In genomic region chr3:98731720-98732238, GRCh38 we compare ENCODE assay signal across 8 cellular contexts. TPM values are rescaled to one million over a fixed set of nuclear protein-coding genes. Genes with fewer than 3 reads are reported as not detected.
DNase-seq lines count a peak whose midpoint lies in the region; ATAC-seq and TF ChIP-seq lines count a peak whose summit lies in the region.

No MANE protein-coding gene starts in this region.

- peaks cover 2% of the 10 kb centered on the region for H3K9me3 Mint-ChIP-seq in Calu3 (ENCODE audit: low read depth, unreplicated experiment)

- H3K4me1 Mint-ChIP-seq in Calu3 (ENCODE audit: low read depth, unreplicated experiment) = peaks cover 7% of the 10 kb centered on the region

- H3K4me3 Mint-ChIP-seq in Calu3 (ENCODE audit: low read depth, unreplicated experiment) = peak overlapping the region; percentile 89

- H3K36me3 ChIP-seq in neuron (ENCODE audit: insufficient read depth, low read length) = no peaks in the 10 kb centered on the region

- peaks cover 19% of the 10 kb centered on the region for H3K36me3 Mint-ChIP-seq in Calu3 (ENCODE audit: insufficient read depth, unreplicated experiment)

- TF ChIP-seq CTCF in Calu3 (IDR thresholded peaks at IDR 0.05; ENCODE audit: unreplicated experiment) (no peak), epithelial cell of esophagus (IDR thresholded peaks at IDR 0.05; ENCODE audit: insufficient read depth, low read depth, low read length, missing control alignments) (no peak)

- no peaks in the 10 kb centered on the region for H3K9me3 ChIP-seq in neuron (ENCODE audit: low read length)

- H3K4me3 ChIP-seq in epithelial cell of esophagus (ENCODE audit: low read length) (peak overlapping the region; percentile 58), neuron (ENCODE audit: low read length) (peak overlapping the region; percentile 70)

- no peak overlapping the region for H3K27ac Mint-ChIP-seq in Calu3 (ENCODE audit: unreplicated experiment)

- H3K27me3 Mint-ChIP-seq in Calu3 (ENCODE audit: unreplicated experiment) = peaks cover 12% of the 10 kb centered on the region

- H3K27me3 ChIP-seq in neuron (ENCODE audit: insufficient read depth, low read length) = peaks cover 7% of the 10 kb centered on the region

- no peak for DNase-seq in Calu3
- DNase-seq in RPMI7951 (ENCODE audit: low read depth) = peak; percentile 14
- DNase-seq in epithelial cell of esophagus (ENCODE audit: low read depth) = no peak
- no peak for DNase-seq in NCI-H82 (lab: John Stamatoyannopoulos, UW)
- no peak for DNase-seq in posterior vena cava (ENCODE audit: low spot score)
- DNase-seq in AML-193 (lab: John Stamatoyannopoulos, UW) = no peak

- intact Hi-C loops in Calu3 (cut with micrococcal nuclease; ENCODE audit: unreplicated experiment) (no loop called here), posterior vena cava (cut with DNase I) (no loop called here)

- peak overlapping the region; percentile 96 for H2AFZ ChIP-seq in neuron (ENCODE audit: low read depth, low read length)

- ATAC-seq in HG03342 (IDR thresholded peaks at IDR 0.05; ENCODE audit: unreplicated experiment) = no peak

- CTCF ChIA-PET in Calu3 (lab: Charles Lee) = interaction anchor here (0.6 to 0.7 kb wide), 2 partner anchors 28 to 263 kb away, joined by 3 to 4 read pairs; no protein-coding TSS in a partner anchor

- no TSS peak for BruUV-seq in Calu3 (replicated peaks; lab: Mats Ljungman, UMichigan)

- peaks cover 6% of the 10 kb centered on the region for H3K4me1 ChIP-seq in neuron (ENCODE audit: insufficient read depth, low read length)

RNA-seq across cellular contexts. Expression of gene ST3GAL6, which starts 31.4 kb away (rescaled TPM):
- 1.7 and 3.2 TPM in 2 replicates for total RNA-seq in Calu3 (2022)
- total RNA-seq in RPMI7951 (2014; rRNA removed; shearing (Covaris generic)) = 8.6 and 10.5 TPM in 2 replicates
- 1 to 10 TPM; 6.8 to 7.5 TPM for total RNA-seq in posterior vena cava
